19 cellular contexts compared by ENCODE assay signal in the genomic region with DNA sequence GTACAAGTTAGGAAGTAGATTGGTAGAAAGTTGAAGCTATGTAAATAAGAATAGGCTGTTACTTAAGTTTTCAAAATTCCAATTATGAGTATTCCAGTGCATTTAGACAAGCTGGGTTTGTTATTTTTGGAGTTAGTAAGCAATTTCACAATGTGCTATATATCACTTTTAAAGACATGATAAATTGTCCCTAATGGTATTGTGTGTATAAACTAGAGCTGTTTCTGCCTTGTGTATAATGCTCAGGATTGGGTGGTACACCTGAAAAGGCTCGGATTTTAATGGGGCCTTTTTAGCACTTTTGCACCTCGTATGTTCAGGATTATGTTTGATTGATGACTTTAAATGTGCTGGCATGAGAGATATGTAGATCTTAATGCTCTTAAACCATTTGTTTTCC.
"Had no signal": no experiment of that assay in that cellular context is flagged by ENCODE, and none has a peak within 500 bp of the region (broad histone marks: within the 10 kb centered on the region; RNA-seq: fewer than 3 reads in every experiment).

No MANE protein-coding gene starts in this region.

- H3K9me3 ChIP-seq: body of pancreas, sigmoid colon, stomach, thoracic aorta, upper lobe of right lung had no signal

- H3K36me3 Mint-ChIP-seq: activated CD4-positive, alpha-beta memory T cell treated with anti-CD3 and anti-CD28 coated beads for 36 hours; activated CD8-positive, alpha-beta memory T cell treated with anti-CD3 and anti-CD28 coated beads, Interleukin-2, amount 10 ng/mL, durations not matched to agents 7 days and 5 days; activated naive CD4-positive, alpha-beta T cell treated with anti-CD3 and anti-CD28 coated beads, Interleukin-2, amount 10 ng/mL, durations not matched to agents 7 days and 5 days; natural killer cell had no signal

- H3K9me3 Mint-ChIP-seq: activated CD4-positive, alpha-beta memory T cell treated with anti-CD3 and anti-CD28 coated beads for 36 hours; activated naive CD4-positive, alpha-beta T cell treated with anti-CD3 and anti-CD28 coated beads, Interleukin-2, amount 10 ng/mL, durations not matched to agents 7 days and 5 days; activated T-helper 2 cell treated with anti-CD3 and anti-CD28 coated beads, Interferon-gamma antibody, Interleukin-2, Interleukin-4, amounts not matched to agents 10 μg/mL and 5 μg/mL and 100 μg/mL, durations not matched to agents 14 hours and 24 hours and 36 hours; effector memory CD8-positive, alpha-beta T cell; memory B cell; natural killer cell had no signal

- H3K4me1 Mint-ChIP-seq: activated CD4-positive, alpha-beta T cell treated with anti-CD3 and anti-CD28 coated beads for 36 hours; activated CD8-positive, alpha-beta memory T cell treated with anti-CD3 and anti-CD28 coated beads, Interleukin-2, amount 10 ng/mL, durations not matched to agents 7 days and 5 days; activated naive CD4-positive, alpha-beta T cell treated with anti-CD3 and anti-CD28 coated beads, Interleukin-2, amount 10 ng/mL, durations not matched to agents 7 days and 5 days; memory B cell; natural killer cell; T-helper 17 cell had no signal

- ATAC-seq: activated CD4-positive, alpha-beta T cell treated with anti-CD3 and anti-CD28 coated beads for 36 hours; activated CD8-positive, alpha-beta memory T cell treated with anti-CD3 and anti-CD28 coated beads, Interleukin-2, amount 10 ng/mL, durations not matched to agents 7 days and 5 days; body of pancreas; effector memory CD8-positive, alpha-beta T cell; natural killer cell; T-helper 17 cell; upper lobe of right lung had no signal

- H3K36me3 ChIP-seq: sigmoid colon, stomach, thoracic aorta, upper lobe of right lung had no signal

- H3K27me3 Mint-ChIP-seq: activated CD4-positive, alpha-beta memory T cell treated with anti-CD3 and anti-CD28 coated beads for 36 hours; activated CD4-positive, alpha-beta T cell treated with anti-CD3 and anti-CD28 coated beads for 36 hours; activated CD8-positive, alpha-beta memory T cell treated with anti-CD3 and anti-CD28 coated beads, Interleukin-2, amount 10 ng/mL, durations not matched to agents 7 days and 5 days; activated naive CD4-positive, alpha-beta T cell treated with anti-CD3 and anti-CD28 coated beads, Interleukin-2, amount 10 ng/mL, durations not matched to agents 7 days and 5 days; effector memory CD8-positive, alpha-beta T cell; memory B cell; T-helper 17 cell had no signal

- H3K27ac ChIP-seq: body of pancreas, thoracic aorta, upper lobe of right lung had no signal

- H3K4me3 ChIP-seq: body of pancreas, sigmoid colon, stomach, thoracic aorta, upper lobe of right lung had no signal

- H3K27me3 ChIP-seq: body of pancreas, sigmoid colon, stomach, upper lobe of right lung had no signal

- H3K4me1 ChIP-seq: body of pancreas, upper lobe of right lung had no signal

- H3K4me3 Mint-ChIP-seq: activated CD4-positive, alpha-beta memory T cell treated with anti-CD3 and anti-CD28 coated beads for 36 hours; activated CD4-positive, alpha-beta T cell treated with anti-CD3 and anti-CD28 coated beads for 36 hours; activated CD8-positive, alpha-beta memory T cell treated with anti-CD3 and anti-CD28 coated beads, Interleukin-2, amount 10 ng/mL, durations not matched to agents 7 days and 5 days; activated naive CD4-positive, alpha-beta T cell treated with anti-CD3 and anti-CD28 coated beads, Interleukin-2, amount 10 ng/mL, durations not matched to agents 7 days and 5 days; effector memory CD8-positive, alpha-beta T cell; memory B cell; natural killer cell; T-helper 17 cell had no signal

- H3K27ac Mint-ChIP-seq: activated CD4-positive, alpha-beta memory T cell treated with anti-CD3 and anti-CD28 coated beads for 36 hours; activated CD4-positive, alpha-beta T cell treated with anti-CD3 and anti-CD28 coated beads for 36 hours; activated CD8-positive, alpha-beta memory T cell treated with anti-CD3 and anti-CD28 coated beads, Interleukin-2, amount 10 ng/mL, durations not matched to agents 7 days and 5 days; activated naive CD4-positive, alpha-beta T cell treated with anti-CD3 and anti-CD28 coated beads, Interleukin-2, amount 10 ng/mL, durations not matched to agents 7 days and 5 days; activated T-helper 2 cell treated with anti-CD3 and anti-CD28 coated beads, Interferon-gamma antibody, Interleukin-2, Interleukin-4, amounts not matched to agents 10 μg/mL and 5 μg/mL and 100 μg/mL, durations not matched to agents 14 hours and 24 hours and 36 hours; effector memory CD8-positive, alpha-beta T cell; memory B cell; natural killer cell; T-helper 17 cell had no signal

- DNase-seq: activated CD4-positive, alpha-beta memory T cell treated with anti-CD3 and anti-CD28 coated beads for 36 hours; activated CD4-positive, alpha-beta T cell treated with anti-CD3 and anti-CD28 coated beads for 36 hours; activated CD8-positive, alpha-beta memory T cell treated with anti-CD3 and anti-CD28 coated beads, Interleukin-2, amount 10 ng/mL, durations not matched to agents 7 days and 5 days; activated naive CD4-positive, alpha-beta T cell treated with anti-CD3 and anti-CD28 coated beads, Interleukin-2, amount 10 ng/mL, durations not matched to agents 7 days and 5 days; activated T-cell treated with anti-CD3 and anti-CD28 coated beads, Interleukin-2, amount 50 U/mL, for 1 hour; body of pancreas; cortex of kidney; effector memory CD8-positive, alpha-beta T cell; foreskin fibroblast; left ventricle myocardium superior; natural killer cell; sigmoid colon; stimulated activated CD4-positive, alpha-beta T cell treated with anti-CD3 and anti-CD28 coated beads, Interleukin-1b, Interleukin-23, amount 100 ng/mL, for 48 hours; stomach; T-helper 17 cell; upper lobe of right lung had no signal
